Comparison of ENCODE assay signal across 27 cellular contexts in the genomic region with DNA sequence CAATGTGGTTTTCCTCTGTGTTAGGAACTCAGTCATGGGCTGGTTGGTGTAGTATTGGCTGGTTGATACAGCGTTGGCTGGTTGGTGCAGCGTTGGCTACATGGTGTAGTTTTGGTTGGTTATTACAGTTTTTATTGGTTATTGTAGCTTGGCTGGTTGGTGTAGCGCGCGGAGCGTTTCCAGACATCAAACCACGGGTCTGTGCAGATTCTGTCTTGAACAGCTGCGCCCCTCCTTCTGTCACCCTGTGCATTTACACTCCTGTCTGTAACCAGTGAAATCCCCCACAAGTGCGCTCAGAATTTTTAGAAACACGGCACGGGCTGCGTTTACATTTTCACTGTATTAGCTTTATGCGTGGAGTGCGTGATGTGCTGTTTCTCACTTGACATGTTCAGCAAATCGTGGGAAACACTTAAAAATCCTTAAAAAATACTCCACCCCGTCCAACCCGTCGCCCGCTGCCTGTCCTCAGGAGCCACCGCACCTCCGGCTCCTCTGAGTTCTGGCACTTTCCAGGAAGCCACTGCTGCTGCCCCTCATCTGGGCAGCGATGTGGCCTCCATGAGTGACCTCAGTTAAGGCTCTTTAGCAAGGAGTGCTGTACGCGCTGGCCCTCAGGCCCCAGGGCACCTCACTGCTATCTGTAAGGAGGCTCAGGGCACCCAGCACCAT. TPM values are rescaled to one million over a fixed set of nuclear protein-coding genes. Genes with fewer than 3 reads are reported as not detected.
DNase-seq lines count a peak whose midpoint lies in the region; ATAC-seq, FAIRE-seq and TF ChIP-seq lines count a peak whose summit lies in the region.
"Had no signal": no experiment of that assay in that cellular context is flagged by ENCODE, and none has a peak within 500 bp of the region (broad histone marks: within the 10 kb centered on the region; RNA-seq: fewer than 3 reads in every experiment).

No MANE protein-coding gene starts in this region.

- TF ChIP-seq POLR2A in K562 (conservative IDR thresholded peaks at IDR 0.05) = no peak

- CTCF ChIA-PET in K562 (lab: Yijun Ruan, JAX; ENCODE audit: low intra/inter-chr PET ratio) = no interaction called here

- WGBS in K562 (ENCODE audit: insufficient coverage, low coverage, missing lambda C conversion rate) = 30% methylated on average over 24 of the region's 24 CpGs

- intact Hi-C loops in K562 (cut with micrococcal nuclease) (no loop called here), kidney (cut with DNase I) (no loop called here)

- no peaks in the 10 kb centered on the region for H3K36me3 ChIP-seq in K562 (ENCODE audit: control insufficient read depth, insufficient read depth, low read length)
- H3K36me3 ChIP-seq in kidney (ENCODE audit: control insufficient read depth in 1 of 2, insufficient read depth in 2 of 2, low read length in 2 of 2) = no peaks in the 10 kb centered on the region
- H3K36me3 ChIP-seq in osteoblast (ENCODE audit: insufficient read depth, low read length) = no peaks in the 10 kb centered on the region
- H3K36me3 ChIP-seq: SJCRH30 had no signal

- H3K4me1 ChIP-seq in K562 (replicated peaks in 1 of 2; ENCODE audit: control insufficient read depth in 2 of 2, insufficient read depth in 2 of 2, low read length in 2 of 2) = peaks cover 0 to 14% of the 10 kb centered on the region in 2 experiments; a peak in 2 of 5 replicates
- H3K4me1 ChIP-seq in kidney (ENCODE audit: control insufficient read depth in 1 of 2, insufficient read depth in 1 of 2, low read depth in 1 of 2, low read length in 2 of 2) = no peaks in the 10 kb centered on the region
- H3K4me1 ChIP-seq in osteoblast (ENCODE audit: insufficient read depth, low read length) = no peaks in the 10 kb centered on the region
- H3K4me1 ChIP-seq: SJCRH30 had no signal

- H2AFZ ChIP-seq in K562 (ENCODE audit: low read depth, low read length) (no peak overlapping the region), osteoblast (ENCODE audit: low read length) (no peak overlapping the region)
- H2AFZ ChIP-seq: GM23248 had no signal

- H3K27ac ChIP-seq in K562 (ENCODE audit: extremely low read depth, low read depth, low read length) (no peak overlapping the region), kidney (ENCODE audit: low read depth in 2 of 2, low read length in 2 of 2) (no peak overlapping the region), osteoblast (ENCODE audit: low read depth, low read length) (no peak overlapping the region)
- H3K27ac ChIP-seq: GM23248, SJCRH30 had no signal

- H3K4me3 ChIP-seq in K562 (no peak overlapping the region), kidney (ENCODE audit: low read length in 2 of 2) (no peak overlapping the region), osteoblast (ENCODE audit: insufficient read depth, low read length) (no peak overlapping the region)
- H3K4me3 ChIP-seq: GM12878, GM23248, SJCRH30 had no signal

- no peak for TF ChIP-seq EP300 in K562 (IDR thresholded peaks at IDR 0.05; ENCODE audit: low read length)

- H3K9me1 ChIP-seq in K562 (ENCODE audit: control insufficient read depth, insufficient read depth, low read length) = no peaks in the 10 kb centered on the region

- no peaks in the 10 kb centered on the region for H3K79me2 ChIP-seq in K562 (ENCODE audit: control insufficient read depth, insufficient read depth, low read length)
- no peaks in the 10 kb centered on the region for H3K79me2 ChIP-seq in osteoblast (ENCODE audit: insufficient read depth, low read length)

- BruUV-seq in K562 (replicated peaks; lab: Mats Ljungman, UMichigan) = no TSS peak

- POLR2A ChIA-PET in K562 (lab: Yijun Ruan, JAX) = interaction anchor here (0.6 to 0.7 kb wide), 5 partner anchors 11 to 695 kb away, joined by 3 to 4 read pairs (median 4); no protein-coding TSS in a partner anchor

- ATAC-seq in K562 (0 out of 3 replicates have a peak, but pooled peaks have one; percentile 15), GM18867 (IDR thresholded peaks at IDR 0.05; ENCODE audit: unreplicated experiment) (no peak)
- ATAC-seq: GM12878, PC-3, SK-N-SH treated with all-trans-retinoic acid at 6 μM for 48 hours had no signal

- H3K27me3 ChIP-seq in K562 (ENCODE audit: control insufficient read depth in 2 of 2, insufficient read depth in 2 of 2, low read length in 2 of 2) (peaks cover 32 to 77% of the 10 kb centered on the region in 2 experiments; a peak in 4 of 5 replicates), osteoblast (ENCODE audit: insufficient read depth, low read length) (no peaks in the 10 kb centered on the region)
- H3K27me3 ChIP-seq: SJCRH30 had no signal

- TF ChIP-seq CTCF in D721Med (IDR thresholded peaks at IDR 0.05; ENCODE audit: insufficient read depth, missing control alignments) (no peak), K562 (IDR thresholded peaks at IDR 0.05 in 2 of 3, conservative IDR thresholded peaks at IDR 0.05 in 1 of 3; ENCODE audit: insufficient read depth in 2 of 3, low read depth in 1 of 3, low read length in 3 of 3) (no peak), kidney (IDR thresholded peaks at IDR 0.05; ENCODE audit: borderline replicate concordance, extremely low read depth, insufficient read depth) (no peak), osteoblast (IDR thresholded peaks at IDR 0.05; ENCODE audit: extremely low read depth, low read depth, low read length) (no peak)

- FAIRE-seq in D721Med (lab: Jason Lieb, UNC) (no peak), K562 (lab: Jason Lieb, UNC) (no peak), kidney (lab: Jason Lieb, UNC) (no peak)
- FAIRE-seq: GM12878, HTR-8/SVneo had no signal

- TF ChIP-seq RAD21 in K562 (CRISPR knock-in tag; conservative IDR thresholded peaks at IDR 0.05 in 1 of 2, IDR thresholded peaks at IDR 0.05 in 1 of 2) = no peak

- H3K9ac ChIP-seq in K562 (ENCODE audit: insufficient read depth in 1 of 2, low read depth in 2 of 2, low read length in 2 of 2) = no peak overlapping the region
- H3K9ac ChIP-seq in kidney (ENCODE audit: low read length in 2 of 2) = no peak overlapping the region
- H3K9ac ChIP-seq: GM23248 had no signal

- H3K9me3 ChIP-seq in K562 (replicated peaks; ENCODE audit: control insufficient read depth, insufficient read depth, low read depth, low read length) (no peaks in the 10 kb centered on the region), kidney (ENCODE audit: control insufficient read depth in 1 of 2, low read length in 2 of 2) (no peaks in the 10 kb centered on the region), osteoblast (ENCODE audit: low read depth, low read length) (no peaks in the 10 kb centered on the region)
- H3K9me3 ChIP-seq: SJCRH30 had no signal

- H3K4me2 ChIP-seq in K562 (ENCODE audit: insufficient read depth, low read length) (no peak overlapping the region), osteoblast (ENCODE audit: insufficient read depth, low read length) (no peak overlapping the region)

- in situ Hi-C loops in K562 (cut with MboI) = loop anchor here (10.0 kb wide), 1 partner anchor 115 kb away; no protein-coding TSS in a partner anchor

- H4K20me1 ChIP-seq in K562 (replicated peaks; ENCODE audit: control insufficient read depth, insufficient read depth, low read length) (peaks cover 15% of the 10 kb centered on the region), osteoblast (ENCODE audit: insufficient read depth, low read length) (no peaks in the 10 kb centered on the region)

- DNase-seq in D721Med (ENCODE audit: insufficient read length, low spot score) = peak; percentile 9
- DNase-seq in K562 (ENCODE audit: extremely low read depth in 1 of 4, low spot score in 3 of 4) = no peak
- DNase-seq in kidney = peak; percentile 53
- DNase-seq in osteoblast (ENCODE audit: insufficient read length, low spot score, missing footprints) = peak; percentile 65
- DNase-seq in activated CD4-positive, CD25-positive, alpha-beta regulatory T cell (lab: John Stamatoyannopoulos, UW) = no peak
- DNase-seq in central memory CD4-positive, alpha-beta T cell = no peak
- DNase-seq in NCI-H2107 (lab: John Stamatoyannopoulos, UW) = no peak
- DNase-seq: CD4-positive, CD25-positive, alpha-beta regulatory T cell; DMS53; GDM1; GM23248; HCEC 1CT; KBM-7; NCI-H1105 treated with DMSO at 0.1 percent for 48 hours; NCI-H146; NCI-H1930; NCI-H446 treated with DMSO at 0.1 percent for 48 hours; NCI-H526; NCI-H82; NK-92 treated with Interleukin-12 subunit alpha and Interleukin-12 subunit beta, amount 100 ng/mL, for 24 hours; PC-3; SJCRH30 had no signal

TF ChIP-seq in K562, 482 proteins besides CTCF, POLR2A, EP300 and RAD21 (continues in another document):
- no peak for TF ChIP-seq CBFA2T2 (conservative IDR thresholded peaks at IDR 0.05)
- no peak for TF ChIP-seq SMARCC2 (IDR thresholded peaks at IDR 0.05; ENCODE audit: low read depth)
- no peak for TF ChIP-seq ZNF175 (CRISPR knock-in tag; IDR thresholded peaks at IDR 0.05; ENCODE audit: low read depth)
- TF ChIP-seq HNRNPUL1 (IDR thresholded peaks at IDR 0.05; ENCODE audit: low read length) = no peak
- TF ChIP-seq GABPB1 (CRISPR knock-in tag; IDR thresholded peaks at IDR 0.05) = no peak
- no peak for TF ChIP-seq ZNF134 (CRISPR knock-in tag; conservative IDR thresholded peaks at IDR 0.05)

RNA-seq across cellular contexts. Expression of a gene that starts 20.8 kb away (rescaled TPM):
- total RNA-seq in K562 (2011; cell fraction: chromatin; rRNA removed; ENCODE audit: low replicate concordance) = 0.55 and 2.0 TPM in 2 replicates
- total RNA-seq in K562 (2011; cell fraction: nucleolus; rRNA removed) = 0.67 and 1.7 TPM in 2 replicates
- total RNA-seq in K562 (2011; cell fraction: nucleoplasm; rRNA removed) = 0.37 TPM in 1 of 2 replicates, not detected in the other
- 0.12 and 0.64 TPM in 2 replicates for total RNA-seq in K562 (2014; rRNA removed)
- not detected in 2 replicates for total RNA-seq in K562 (2014; rRNA removed; fragmentation: Illumina TruSeq; extraction: Trizol)
- not detected in 2 replicates for total RNA-seq in K562 (2015; rRNA removed; fragmentation: Illumina TruSeq; extraction: Trizol)
- total RNA-seq in K562 (2021) = 0.35 and 0.38 TPM in 2 replicates
- polyA plus RNA-seq in K562 (2011; rRNA removed) = 0.20 and 0.65 TPM in 2 replicates
- 0.29 TPM in 1 of 2 replicates, not detected in the other for polyA plus RNA-seq in K562 (2011; cell fraction: cytosol; rRNA removed)
- 3.0 and 5.0 TPM in 2 replicates for polyA plus RNA-seq in K562 (2011; cell fraction: nucleus; rRNA removed)
- 0.16 and 0.98 TPM in 2 replicates for polyA plus RNA-seq in K562 (2012)
- not detected in 2 replicates for polyA plus RNA-seq in K562 (2014; fragmentation: Illumina TruSeq; extraction: Trizol)
- polyA plus RNA-seq in K562 (2014; fragmentation: Nextera tagmentation; extraction: Ambion mirVana) = not detected
- polyA plus RNA-seq in K562 (2014; rRNA removed) = 0.09 TPM in 1 of 2 replicates, not detected in the other
- polyA minus RNA-seq in K562 (2011; rRNA and poly(A)+ RNA removed) = not detected in 2 replicates
- 1.3 TPM in 1 of 2 replicates, not detected in the other for polyA minus RNA-seq in K562 (2011; cell fraction: cytosol; rRNA and poly(A)+ RNA removed)
- 1.00 and 1.3 TPM in 2 replicates for polyA minus RNA-seq in K562 (2011; cell fraction: nucleus; rRNA and poly(A)+ RNA removed)
- total RNA-seq in kidney = 14.1 TPM
- polyA plus RNA-seq in kidney (ENCODE audit: insufficient read depth, low read depth, low replicate concordance) = 7.9 TPM
- under 0.01 TPM in 1 of 2 replicates, not detected in the other for total RNA-seq in osteoblast
- total RNA-seq: CD4-positive, CD25-positive, alpha-beta regulatory T cell; GM23248; LHCN-M2; SJCRH30 had no signal
- polyA plus RNA-seq: CD4-positive, CD25-positive, alpha-beta regulatory T cell; GM23248 had no signal

Comparison
In these comparisons a context has a peak if more than half of its experiments do, and no peak if none do; other contexts are left out.
1. DNase-seq: peak in D721Med (single experiment), kidney (single experiment) and osteoblast (single experiment); none in K562 (0 of 4), activated CD4-positive, CD25-positive, alpha-beta regulatory T cell (0 of 4), central memory CD4-positive, alpha-beta T cell (single experiment) and NCI-H2107 (single experiment).